24 cellular contexts compared by ENCODE assay signal in the genomic region with DNA sequence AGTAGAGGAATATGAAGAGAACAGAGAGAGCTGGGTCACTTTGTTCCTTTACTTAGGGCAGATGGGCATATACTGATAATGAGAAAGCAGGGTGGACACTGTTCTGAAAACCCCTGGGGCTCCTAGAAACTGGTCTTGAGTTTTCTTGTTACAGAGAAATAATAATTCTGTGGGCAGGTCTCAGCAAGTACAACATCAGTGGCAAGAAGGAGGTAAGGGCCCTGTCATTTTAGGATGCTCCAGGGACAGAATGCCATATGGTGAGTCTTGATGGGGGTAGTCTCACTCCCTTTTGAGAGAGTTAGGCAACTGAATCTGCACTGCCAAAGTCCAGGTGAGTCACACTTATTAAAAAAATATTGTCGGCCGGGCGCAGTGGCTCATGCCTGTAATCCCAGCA.
"Had no signal": no experiment of that assay in that cellular context is flagged by ENCODE, and none has a peak within 500 bp of the region (broad histone marks: within the 10 kb centered on the region; RNA-seq: fewer than 3 reads in every experiment).

No MANE protein-coding gene starts in this region.

- H3K27ac ChIP-seq: cardiac muscle cell, coronary artery, dorsolateral prefrontal cortex, left ventricle myocardium inferior, right atrium auricular region, stomach, tibial artery, upper lobe of right lung, VCaP had no signal

- H3K4me1 ChIP-seq: right atrium auricular region, stomach, tibial artery, upper lobe of right lung had no signal

- H3K27me3 Mint-ChIP-seq: activated naive CD8-positive, alpha-beta T cell; effector memory CD8-positive, alpha-beta T cell; naive thymus-derived CD4-positive, alpha-beta T cell; stimulated activated naive B cell treated with anti-CD40 and anti-IgM and Interleukin-4, amounts not matched to agents 10 μg/mL and 1 μg/mL and 100 μg/mL, for 72 hours had no signal

- H3K36me3 ChIP-seq: cardiac muscle cell, left ventricle myocardium inferior, right atrium auricular region, stomach, tibial artery, upper lobe of right lung had no signal

- H3K4me3 ChIP-seq: cardiac muscle cell, coronary artery, dorsolateral prefrontal cortex, left ventricle myocardium inferior, right atrium auricular region, smooth muscle cell, stomach, tibial artery, upper lobe of right lung had no signal

- H3K36me3 Mint-ChIP-seq: activated naive CD8-positive, alpha-beta T cell; naive thymus-derived CD4-positive, alpha-beta T cell; stimulated activated naive B cell treated with anti-CD40 and anti-IgM and Interleukin-4, amounts not matched to agents 10 μg/mL and 1 μg/mL and 100 μg/mL, for 72 hours had no signal

- H3K27me3 ChIP-seq: cardiac muscle cell, dorsolateral prefrontal cortex, right atrium auricular region, stomach, tibial artery, upper lobe of right lung had no signal

- H3K9me3 Mint-ChIP-seq: effector memory CD8-positive, alpha-beta T cell had no signal

- H3K4me1 Mint-ChIP-seq: naive thymus-derived CD4-positive, alpha-beta T cell; neural crest cell; stimulated activated naive B cell treated with anti-CD40 and anti-IgM and Interleukin-4, amounts not matched to agents 10 μg/mL and 1 μg/mL and 100 μg/mL, for 72 hours had no signal

- DNase-seq: activated CD4-positive, alpha-beta T cell treated with anti-CD3 and anti-CD28 coated beads for 48 hours; activated CD4-positive, alpha-beta T cell treated with anti-CD3 and anti-CD28 coated beads, Interleukin-2, amount 50 U/mL, for 48 hours; activated CD8-positive, alpha-beta memory T cell treated with anti-CD3 and anti-CD28 coated beads for 24 hours; activated effector memory CD4-positive, alpha-beta T cell treated with Interleukin-2 at 50 U/mL for 16 hours; activated naive CD4-positive, alpha-beta T cell treated with Interleukin-2 at 50 U/mL for 16 hours; anterior cingulate cortex; dorsolateral prefrontal cortex; effector memory CD8-positive, alpha-beta T cell; left ventricle myocardium inferior; naive thymus-derived CD4-positive, alpha-beta T cell; occipital lobe; stimulated activated CD4-positive, alpha-beta T cell treated with anti-CD3 and anti-CD28 coated beads, Interleukin-2, amount 100 ng/mL, for 24 hours; stimulated activated naive B cell treated with anti-CD40 and anti-IgM and Interleukin-4, amounts not matched to agents 10 μg/mL and 1 μg/mL and 100 μg/mL, for 72 hours; stomach; tibial artery; upper lobe of right lung had no signal

- H3K9me3 ChIP-seq: left ventricle myocardium inferior, right atrium auricular region, stomach, tibial artery, upper lobe of right lung had no signal

- ATAC-seq: activated CD4-positive, CD25-positive, alpha-beta regulatory T cell treated with anti-CD3 and anti-CD28 coated beads, Interleukin-2, amount 50 U/mL, for 24 hours; effector memory CD8-positive, alpha-beta T cell; naive thymus-derived CD4-positive, alpha-beta T cell; stimulated activated naive B cell treated with anti-CD40 and anti-IgM and Interleukin-4, amounts not matched to agents 10 μg/mL and 1 μg/mL and 100 μg/mL, for 72 hours; upper lobe of right lung had no signal

- H3K4me3 Mint-ChIP-seq: activated naive CD8-positive, alpha-beta T cell; effector memory CD8-positive, alpha-beta T cell; naive thymus-derived CD4-positive, alpha-beta T cell; neural crest cell; stimulated activated naive B cell treated with anti-CD40 and anti-IgM and Interleukin-4, amounts not matched to agents 10 μg/mL and 1 μg/mL and 100 μg/mL, for 72 hours had no signal

- H3K27ac Mint-ChIP-seq: activated naive CD8-positive, alpha-beta T cell; effector memory CD8-positive, alpha-beta T cell; naive thymus-derived CD4-positive, alpha-beta T cell; stimulated activated naive B cell treated with anti-CD40 and anti-IgM and Interleukin-4, amounts not matched to agents 10 μg/mL and 1 μg/mL and 100 μg/mL, for 72 hours had no signal
